In genomic region chr1:76640723-76641122, GRCh38 we compare ENCODE assay signal across 1 cellular context.
TF ChIP-seq lines count a peak whose summit lies in the region.

No MANE protein-coding gene starts in this region.

TF ChIP-seq in HepG2, 621 proteins besides CTCF, POLR2A, EP300 and RAD21 (continued from another document):
- TF ChIP-seq, protein P1, sequence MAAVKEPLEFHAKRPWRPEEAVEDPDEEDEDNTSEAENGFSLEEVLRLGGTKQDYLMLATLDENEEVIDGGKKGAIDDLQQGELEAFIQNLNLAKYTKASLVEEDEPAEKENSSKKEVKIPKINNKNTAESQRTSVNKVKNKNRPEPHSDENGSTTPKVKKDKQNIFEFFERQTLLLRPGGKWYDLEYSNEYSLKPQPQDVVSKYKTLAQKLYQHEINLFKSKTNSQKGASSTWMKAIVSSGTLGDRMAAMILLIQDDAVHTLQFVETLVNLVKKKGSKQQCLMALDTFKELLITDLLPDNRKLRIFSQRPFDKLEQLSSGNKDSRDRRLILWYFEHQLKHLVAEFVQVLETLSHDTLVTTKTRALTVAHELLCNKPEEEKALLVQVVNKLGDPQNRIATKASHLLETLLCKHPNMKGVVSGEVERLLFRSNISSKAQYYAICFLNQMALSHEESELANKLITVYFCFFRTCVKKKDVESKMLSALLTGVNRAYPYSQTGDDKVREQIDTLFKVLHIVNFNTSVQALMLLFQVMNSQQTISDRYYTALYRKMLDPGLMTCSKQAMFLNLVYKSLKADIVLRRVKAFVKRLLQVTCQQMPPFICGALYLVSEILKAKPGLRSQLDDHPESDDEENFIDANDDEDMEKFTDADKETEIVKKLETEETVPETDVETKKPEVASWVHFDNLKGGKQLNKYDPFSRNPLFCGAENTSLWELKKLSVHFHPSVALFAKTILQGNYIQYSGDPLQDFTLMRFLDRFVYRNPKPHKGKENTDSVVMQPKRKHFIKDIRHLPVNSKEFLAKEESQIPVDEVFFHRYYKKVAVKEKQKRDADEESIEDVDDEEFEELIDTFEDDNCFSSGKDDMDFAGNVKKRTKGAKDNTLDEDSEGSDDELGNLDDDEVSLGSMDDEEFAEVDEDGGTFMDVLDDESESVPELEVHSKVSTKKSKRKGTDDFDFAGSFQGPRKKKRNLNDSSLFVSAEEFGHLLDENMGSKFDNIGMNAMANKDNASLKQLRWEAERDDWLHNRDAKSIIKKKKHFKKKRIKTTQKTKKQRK (IDR thresholded peaks at IDR 0.05; ENCODE audit: low read length) = no peak
- TF ChIP-seq, protein P2, sequence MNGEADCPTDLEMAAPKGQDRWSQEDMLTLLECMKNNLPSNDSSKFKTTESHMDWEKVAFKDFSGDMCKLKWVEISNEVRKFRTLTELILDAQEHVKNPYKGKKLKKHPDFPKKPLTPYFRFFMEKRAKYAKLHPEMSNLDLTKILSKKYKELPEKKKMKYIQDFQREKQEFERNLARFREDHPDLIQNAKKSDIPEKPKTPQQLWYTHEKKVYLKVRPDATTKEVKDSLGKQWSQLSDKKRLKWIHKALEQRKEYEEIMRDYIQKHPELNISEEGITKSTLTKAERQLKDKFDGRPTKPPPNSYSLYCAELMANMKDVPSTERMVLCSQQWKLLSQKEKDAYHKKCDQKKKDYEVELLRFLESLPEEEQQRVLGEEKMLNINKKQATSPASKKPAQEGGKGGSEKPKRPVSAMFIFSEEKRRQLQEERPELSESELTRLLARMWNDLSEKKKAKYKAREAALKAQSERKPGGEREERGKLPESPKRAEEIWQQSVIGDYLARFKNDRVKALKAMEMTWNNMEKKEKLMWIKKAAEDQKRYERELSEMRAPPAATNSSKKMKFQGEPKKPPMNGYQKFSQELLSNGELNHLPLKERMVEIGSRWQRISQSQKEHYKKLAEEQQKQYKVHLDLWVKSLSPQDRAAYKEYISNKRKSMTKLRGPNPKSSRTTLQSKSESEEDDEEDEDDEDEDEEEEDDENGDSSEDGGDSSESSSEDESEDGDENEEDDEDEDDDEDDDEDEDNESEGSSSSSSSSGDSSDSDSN (CRISPR knock-in tag; IDR thresholded peaks at IDR 0.05) = no peak
TF ChIP-seq in HepG2: peak in this region for 2.
